In the genomic region with DNA sequence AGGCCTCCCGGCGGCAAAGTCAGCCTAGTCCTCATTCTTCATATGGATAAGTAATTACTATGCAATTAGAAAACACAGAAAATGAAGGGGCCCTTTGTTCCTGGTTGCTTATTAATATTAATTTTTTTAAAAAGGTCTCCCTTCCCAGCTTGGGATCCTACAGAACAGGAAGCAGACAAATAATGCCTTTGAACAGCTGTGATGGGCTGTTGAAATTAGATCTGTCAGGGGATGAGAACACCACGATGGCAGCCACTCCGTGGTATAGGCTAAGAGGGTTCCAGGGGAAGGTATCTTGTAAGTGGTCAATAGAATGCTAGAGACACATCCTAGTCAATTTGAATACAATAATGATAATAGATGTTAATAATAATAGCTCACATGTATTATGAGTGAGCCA, we compare ENCODE assay signal across 11 cellular contexts.
DNase-seq lines count a peak whose midpoint lies in the region; ATAC-seq and TF ChIP-seq lines count a peak whose summit lies in the region.
"Had no signal": no experiment of that assay in that cellular context is flagged by ENCODE, and none has a peak within 500 bp of the region (broad histone marks: within the 10 kb centered on the region; RNA-seq: fewer than 3 reads in every experiment).

No MANE protein-coding gene starts in this region.

- ATAC-seq in WTC11, result no peak
- no peak for ATAC-seq in activated T-cell treated with anti-CD3 and anti-CD28 coated beads, Interleukin-2, amount 50 U/mL, for 72 hours (replicated peaks in 1 of 2)

- no peaks in the 10 kb centered on the region for H3K27me3 Mint-ChIP-seq in WTC11 (ENCODE audit: low read depth)
- no peaks in the 10 kb centered on the region for H3K27me3 Mint-ChIP-seq in activated T-cell treated with anti-CD3 and anti-CD28 coated beads, Interleukin-2, amount 50 U/mL, for 72 hours (ENCODE audit: low read depth)
- H3K27me3 Mint-ChIP-seq in activated CD4-positive, alpha-beta memory T cell treated with anti-CD3 and anti-CD28 coated beads, Interleukin-2, amount 10 ng/mL, durations not matched to agents 7 days and 5 days, result no peaks in the 10 kb centered on the region

- H3K9me3 ChIP-seq in muscle layer of colon (ENCODE audit: low read length), result no peaks in the 10 kb centered on the region
- H3K9me3 ChIP-seq: ovary had no signal

- H3K36me3 ChIP-seq in ACC112 (ENCODE audit: insufficient read depth, low read length) (no peaks in the 10 kb centered on the region), muscle layer of colon (ENCODE audit: insufficient read depth, low read length) (no peaks in the 10 kb centered on the region)
- H3K36me3 ChIP-seq: ovary had no signal

- no peak overlapping the region for H2AFZ ChIP-seq in ACC112 (ENCODE audit: low read length, unreplicated experiment)

- peak; percentile 88 for DNase-seq in NCI-H1105 treated with DMSO at 0.1 percent for 48 hours (lab: John Stamatoyannopoulos, UW)
- no peak for DNase-seq in WTC11 (ENCODE audit: low spot score)
- no peak for DNase-seq in stimulated activated CD4-positive, alpha-beta T cell treated with anti-CD3 and anti-CD28 coated beads, Interleukin-2, amount 100 ng/mL, for 24 hours
- DNase-seq in activated T-cell treated with anti-CD3 and anti-CD28 coated beads, Interleukin-2, amount 50 U/mL, for 72 hours, result no peak
- DNase-seq in activated CD4-positive, alpha-beta memory T cell treated with anti-CD3 and anti-CD28 coated beads, Interleukin-2, amount 10 ng/mL, durations not matched to agents 7 days and 5 days, result no peak
- DNase-seq in stimulated activated CD4-positive, alpha-beta T cell treated with anti-CD3 and anti-CD28 coated beads, Interleukin-1b, Interleukin-23, amount 100 ng/mL, for 48 hours, result no peak
- DNase-seq: activated CD4-positive, alpha-beta T cell treated with anti-CD3 and anti-CD28 coated beads, Interleukin-2, amount 50 U/mL, for 4 hours had no signal

- H3K27me3 ChIP-seq in ACC112 (ENCODE audit: insufficient read depth, low read length) (no peaks in the 10 kb centered on the region), muscle layer of colon (ENCODE audit: control insufficient read depth in 1 of 2, insufficient read depth in 2 of 2, low read length in 2 of 2) (no peaks in the 10 kb centered on the region)
- H3K27me3 ChIP-seq: BLaER1 treated with 17β-estradiol and CSF1 and Interleukin-3, amounts not matched to agents 10 nM and 100 nM; ovary had no signal

- H3K9ac ChIP-seq in muscle layer of colon (ENCODE audit: low read length), result no peak overlapping the region
- H3K9ac ChIP-seq: BLaER1 treated with 17β-estradiol and CSF1 and Interleukin-3, amounts not matched to agents 10 nM and 100 nM had no signal

- no peaks in the 10 kb centered on the region for H3K9me3 Mint-ChIP-seq in WTC11
- no peaks in the 10 kb centered on the region for H3K9me3 Mint-ChIP-seq in activated T-cell treated with anti-CD3 and anti-CD28 coated beads, Interleukin-2, amount 50 U/mL, for 72 hours
- no peaks in the 10 kb centered on the region for H3K9me3 Mint-ChIP-seq in activated CD4-positive, alpha-beta memory T cell treated with anti-CD3 and anti-CD28 coated beads, Interleukin-2, amount 10 ng/mL, durations not matched to agents 7 days and 5 days

- no peaks in the 10 kb centered on the region for H3K79me2 ChIP-seq in ACC112 (ENCODE audit: control insufficient read depth, insufficient read depth, low read length, unreplicated experiment)

- POLR2A ChIA-PET in WTC11 (lab: Charles Lee), result no interaction called here
- POLR2A ChIA-PET in activated CD4-positive, alpha-beta memory T cell treated with anti-CD3 and anti-CD28 coated beads, Interleukin-2, amount 10 ng/mL, durations not matched to agents 7 days and 5 days (lab: Charles Lee), result no interaction called here

- CTCF ChIA-PET in WTC11 (lab: Charles Lee), result interaction anchor here (1.2 to 6.3 kb wide), 2 partner anchors 10 to 16 kb away, joined by 3 to 60 read pairs; no protein-coding TSS in a partner anchor
- CTCF ChIA-PET in activated CD4-positive, alpha-beta memory T cell treated with anti-CD3 and anti-CD28 coated beads, Interleukin-2, amount 10 ng/mL, durations not matched to agents 7 days and 5 days (lab: Charles Lee), result interaction anchor here (6.8 kb wide), 1 partner anchor 10 kb away, joined by 42 read pairs; no protein-coding TSS in a partner anchor

- H3K4me3 Mint-ChIP-seq in WTC11, result peak overlapping the region; percentile 80; the same call in 1 of the 2 replicates
- H3K4me3 Mint-ChIP-seq in activated T-cell treated with anti-CD3 and anti-CD28 coated beads, Interleukin-2, amount 50 U/mL, for 72 hours, result no peak overlapping the region
- no peak overlapping the region for H3K4me3 Mint-ChIP-seq in activated CD4-positive, alpha-beta memory T cell treated with anti-CD3 and anti-CD28 coated beads, Interleukin-2, amount 10 ng/mL, durations not matched to agents 7 days and 5 days

- H3K27ac ChIP-seq in ACC112 (ENCODE audit: low read depth, low read length) (0 out of 2 replicates have a peak overlapping the region, but pooled peaks have one; percentile 46), muscle layer of colon (ENCODE audit: low read depth, low read length) (peak overlapping the region; percentile 78)

- H3K4me1 Mint-ChIP-seq in WTC11, result peaks cover 59% of the 10 kb centered on the region
- no peaks in the 10 kb centered on the region for H3K4me1 Mint-ChIP-seq in activated T-cell treated with anti-CD3 and anti-CD28 coated beads, Interleukin-2, amount 50 U/mL, for 72 hours (ENCODE audit: low read depth)
- no peaks in the 10 kb centered on the region for H3K4me1 Mint-ChIP-seq in activated CD4-positive, alpha-beta memory T cell treated with anti-CD3 and anti-CD28 coated beads, Interleukin-2, amount 10 ng/mL, durations not matched to agents 7 days and 5 days

- H3K4me3 ChIP-seq in ACC112 (ENCODE audit: low read depth, low read length), result no peak overlapping the region
- no peak overlapping the region for H3K4me3 ChIP-seq in muscle layer of colon (ENCODE audit: low read depth in 1 of 2, low read length in 2 of 2)
- H3K4me3 ChIP-seq: BLaER1 treated with 17β-estradiol and CSF1 and Interleukin-3, amounts not matched to agents 10 nM and 100 nM; ovary had no signal

- H3K4me1 ChIP-seq in ACC112 (ENCODE audit: control insufficient read depth, insufficient read depth, low read length, unreplicated experiment) (peaks cover 12% of the 10 kb centered on the region), muscle layer of colon (ENCODE audit: insufficient read depth, low read length) (peaks cover 12% of the 10 kb centered on the region)

- H3K27ac Mint-ChIP-seq in WTC11, result no peak overlapping the region
- no peak overlapping the region for H3K27ac Mint-ChIP-seq in activated T-cell treated with anti-CD3 and anti-CD28 coated beads, Interleukin-2, amount 50 U/mL, for 72 hours
- H3K27ac Mint-ChIP-seq in activated CD4-positive, alpha-beta memory T cell treated with anti-CD3 and anti-CD28 coated beads, Interleukin-2, amount 10 ng/mL, durations not matched to agents 7 days and 5 days, result no peak overlapping the region

- TF ChIP-seq CTCF in WTC11 (IDR thresholded peaks at IDR 0.05), result no peak

- no peaks in the 10 kb centered on the region for H3K36me3 Mint-ChIP-seq in WTC11
- H3K36me3 Mint-ChIP-seq in activated T-cell treated with anti-CD3 and anti-CD28 coated beads, Interleukin-2, amount 50 U/mL, for 72 hours (ENCODE audit: insufficient read depth in 2 of 2), result no peaks in the 10 kb centered on the region
- H3K36me3 Mint-ChIP-seq in activated CD4-positive, alpha-beta memory T cell treated with anti-CD3 and anti-CD28 coated beads, Interleukin-2, amount 10 ng/mL, durations not matched to agents 7 days and 5 days (ENCODE audit: low read depth), result peaks cover 7% of the 10 kb centered on the region

TF ChIP-seq in WTC11, 78 proteins besides CTCF, POLR2A, EP300 and RAD21 (continues in another document):
- no peak for TF ChIP-seq CREM (CRISPR knock-in tag; IDR thresholded peaks at IDR 0.05)
- TF ChIP-seq, protein P1, sequence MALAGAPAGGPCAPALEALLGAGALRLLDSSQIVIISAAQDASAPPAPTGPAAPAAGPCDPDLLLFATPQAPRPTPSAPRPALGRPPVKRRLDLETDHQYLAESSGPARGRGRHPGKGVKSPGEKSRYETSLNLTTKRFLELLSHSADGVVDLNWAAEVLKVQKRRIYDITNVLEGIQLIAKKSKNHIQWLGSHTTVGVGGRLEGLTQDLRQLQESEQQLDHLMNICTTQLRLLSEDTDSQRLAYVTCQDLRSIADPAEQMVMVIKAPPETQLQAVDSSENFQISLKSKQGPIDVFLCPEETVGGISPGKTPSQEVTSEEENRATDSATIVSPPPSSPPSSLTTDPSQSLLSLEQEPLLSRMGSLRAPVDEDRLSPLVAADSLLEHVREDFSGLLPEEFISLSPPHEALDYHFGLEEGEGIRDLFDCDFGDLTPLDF (CRISPR knock-in tag; IDR thresholded peaks at IDR 0.05), result no peak
- TF ChIP-seq ZNF317 (CRISPR knock-in tag; IDR thresholded peaks at IDR 0.05; ENCODE audit: borderline replicate concordance, low read depth), result no peak
- no peak for TF ChIP-seq ZBTB21 (CRISPR knock-in tag; IDR thresholded peaks at IDR 0.05; ENCODE audit: borderline replicate concordance)
- TF ChIP-seq, protein P2, sequence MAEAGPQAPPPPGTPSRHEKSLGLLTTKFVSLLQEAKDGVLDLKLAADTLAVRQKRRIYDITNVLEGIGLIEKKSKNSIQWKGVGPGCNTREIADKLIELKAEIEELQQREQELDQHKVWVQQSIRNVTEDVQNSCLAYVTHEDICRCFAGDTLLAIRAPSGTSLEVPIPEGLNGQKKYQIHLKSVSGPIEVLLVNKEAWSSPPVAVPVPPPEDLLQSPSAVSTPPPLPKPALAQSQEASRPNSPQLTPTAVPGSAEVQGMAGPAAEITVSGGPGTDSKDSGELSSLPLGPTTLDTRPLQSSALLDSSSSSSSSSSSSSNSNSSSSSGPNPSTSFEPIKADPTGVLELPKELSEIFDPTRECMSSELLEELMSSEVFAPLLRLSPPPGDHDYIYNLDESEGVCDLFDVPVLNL (CRISPR knock-in tag; IDR thresholded peaks at IDR 0.05; ENCODE audit: borderline replicate concordance, low read depth), result no peak
- no peak for TF ChIP-seq NR3C1 (CRISPR knock-in tag; conservative IDR thresholded peaks at IDR 0.05; ENCODE audit: low read depth)
